In the genomic region with DNA sequence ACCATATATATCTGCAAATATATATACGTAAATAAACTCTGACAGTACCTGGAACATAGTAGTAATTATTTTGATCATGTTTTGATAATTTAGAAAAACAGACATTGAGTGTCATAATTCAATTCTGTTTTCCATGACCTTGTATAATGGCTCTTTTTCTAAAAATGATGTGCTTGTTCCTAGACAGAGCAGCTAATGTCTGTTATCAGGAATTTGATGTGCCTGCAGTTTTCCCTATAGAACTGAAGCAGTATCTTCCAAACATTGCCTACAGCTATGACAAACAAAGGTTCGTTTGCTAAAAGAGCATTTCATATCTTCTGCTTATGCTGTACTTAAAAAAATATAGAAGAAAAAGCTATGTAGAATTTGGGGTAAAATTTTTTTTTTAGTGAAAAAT, we compare ENCODE assay signal across 20 cellular contexts.
"Had no signal": no experiment of that assay in that cellular context is flagged by ENCODE, and none has a peak within 500 bp of the region (broad histone marks: within the 10 kb centered on the region; RNA-seq: fewer than 3 reads in every experiment).

No MANE protein-coding gene starts in this region.

- H3K4me2 ChIP-seq: hepatocyte had no signal

- DNase-seq: colonic mucosa; cortex of kidney; effector CD8-positive, alpha-beta T cell; effector memory CD8-positive, alpha-beta T cell; endodermal cell; heart left ventricle; hypothalamus; immature natural killer cell; left cardiac atrium; left lung; left ventricle myocardium superior; lower lobe of right lung; mesenchymal stem cell; mucosa of descending colon; naive B cell; naive thymus-derived CD8-positive, alpha-beta T cell had no signal

- H3K27me3 ChIP-seq: colonic mucosa, esophagus muscularis mucosa, gastroesophageal sphincter, heart left ventricle, hepatocyte, left lung had no signal

- ATAC-seq: effector memory CD8-positive, alpha-beta T cell; gastroesophageal sphincter; heart left ventricle; left cardiac atrium; left lung; left ventricle myocardium superior; lower lobe of right lung; mucosa of descending colon; naive thymus-derived CD8-positive, alpha-beta T cell had no signal

- H3K36me3 ChIP-seq: colonic mucosa, gastroesophageal sphincter, left lung had no signal

- H2AFZ ChIP-seq: hepatocyte had no signal

- H3K9me3 ChIP-seq: colonic mucosa, esophagus muscularis mucosa, gastroesophageal sphincter, heart left ventricle, left lung, lower lobe of right lung, mucosa of descending colon had no signal

- H3K4me1 ChIP-seq: colonic mucosa had no signal

- H3K4me3 ChIP-seq: colonic mucosa, esophagus muscularis mucosa, gastroesophageal sphincter, heart left ventricle, hepatocyte, left lung, lower lobe of right lung, mucosa of descending colon had no signal

- H3K27ac ChIP-seq: colonic mucosa, esophagus muscularis mucosa, gastroesophageal sphincter, heart left ventricle, hepatocyte, left lung, lower lobe of right lung had no signal

- FAIRE-seq: keratinocyte had no signal
